Comparison of ENCODE assay signal across 15 cellular contexts in the genomic region with DNA sequence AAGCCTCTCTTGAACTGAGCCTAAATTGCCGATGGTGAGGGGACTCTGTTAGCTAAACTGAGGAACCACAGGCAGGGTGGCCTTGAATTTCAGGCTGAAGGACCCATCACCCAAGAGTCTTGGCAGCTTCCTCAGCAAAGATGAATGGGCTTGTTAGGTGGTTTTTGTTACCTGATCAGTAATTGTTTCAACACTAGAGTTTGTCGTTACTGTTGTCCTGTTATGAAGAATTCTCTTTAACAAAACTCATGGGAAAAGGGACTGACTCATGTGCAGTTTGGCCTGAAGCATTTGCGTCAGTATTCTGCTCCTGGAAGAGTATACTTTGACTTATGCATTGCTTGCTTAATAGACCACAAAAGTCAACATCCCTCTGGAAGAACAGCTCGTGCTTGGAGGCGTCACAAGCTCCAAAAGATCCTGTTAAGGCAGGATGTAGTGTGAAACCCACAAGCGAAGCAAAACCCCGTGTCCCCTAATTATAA.
A peak's percentile ranks its signal among the peaks of the same experiment; 100 is the strongest.
DNase-seq lines count a peak whose midpoint lies in the region; ATAC-seq and TF ChIP-seq lines count a peak whose summit lies in the region.
"Had no signal": no experiment of that assay in that cellular context is flagged by ENCODE, and none has a peak within 500 bp of the region (broad histone marks: within the 10 kb centered on the region; RNA-seq: fewer than 3 reads in every experiment).

No MANE protein-coding gene starts in this region.

- H3K27me3 Mint-ChIP-seq in CD8-positive, alpha-beta T cell (ENCODE audit: low read depth): no peaks in the 10 kb centered on the region
- H3K27me3 Mint-ChIP-seq: activated CD4-positive, alpha-beta T cell treated with anti-CD3 and anti-CD28 coated beads for 36 hours; B cell had no signal

- H3K9me3 Mint-ChIP-seq in CD8-positive, alpha-beta T cell: no peaks in the 10 kb centered on the region
- H3K9me3 Mint-ChIP-seq: activated naive CD4-positive, alpha-beta T cell treated with anti-CD3 and anti-CD28 coated beads for 36 hours had no signal

- H3K9ac ChIP-seq in IMR-90 (ENCODE audit: low read depth, low read length): no peak overlapping the region

- H2BK120ac ChIP-seq in IMR-90 (ENCODE audit: low read depth, low read length): peak overlapping the region; percentile 32; the same call in 1 of the 2 replicates

- no peaks in the 10 kb centered on the region for H3K4me1 Mint-ChIP-seq in CD8-positive, alpha-beta T cell (ENCODE audit: low read depth)
- H3K4me1 Mint-ChIP-seq: activated CD4-positive, alpha-beta T cell treated with anti-CD3 and anti-CD28 coated beads for 36 hours; B cell had no signal

- H3K4me1 ChIP-seq in IMR-90 (ENCODE audit: control insufficient read depth, insufficient read depth, low read length): peaks cover 7% of the 10 kb centered on the region; the same call in 1 of the 2 replicates
- no peaks in the 10 kb centered on the region for H3K4me1 ChIP-seq in CD8-positive, alpha-beta T cell (ENCODE audit: insufficient read depth, low read length)

- no peak for TF ChIP-seq POLR2A in IMR-90 (IDR thresholded peaks at IDR 0.05; ENCODE audit: low read depth, low read length)

- no peak for TF ChIP-seq CTCF in IMR-90 (conservative IDR thresholded peaks at IDR 0.05; ENCODE audit: low read depth, low read length)
- TF ChIP-seq CTCF in CD8-positive, alpha-beta T cell (IDR thresholded peaks at IDR 0.05): no peak

- no peak overlapping the region for H3K56ac ChIP-seq in IMR-90 (ENCODE audit: extremely low read depth, insufficient read depth, low read length)

- no peak overlapping the region for H4K5ac ChIP-seq in IMR-90 (ENCODE audit: low read depth, low read length)

- H2BK15ac ChIP-seq in IMR-90 (ENCODE audit: low read depth, low read length): peak overlapping the region; percentile 37; the same call in 1 of the 3 replicates

- no CpG with 5 or more reads among the region's 7 CpGs for WGBS in IMR-90 (ENCODE audit: extremely low coverage in 2 of 2, insufficient read length in 1 of 2), 2 experiments

- POLR2A ChIA-PET in IMR-90 (lab: Charles Lee; ENCODE audit: unreplicated experiment): no interaction called here
- POLR2A ChIA-PET in CD8-positive, alpha-beta T cell (lab: Charles Lee): no interaction called here

- H2BK5ac ChIP-seq in IMR-90 (ENCODE audit: low read depth, low read length, poor library complexity, severe bottlenecking): peak overlapping the region; percentile 25

- H3K4me3 Mint-ChIP-seq in CD8-positive, alpha-beta T cell: no peak overlapping the region
- H3K4me3 Mint-ChIP-seq: activated CD4-positive, alpha-beta T cell treated with anti-CD3 and anti-CD28 coated beads for 36 hours; activated naive CD4-positive, alpha-beta T cell treated with anti-CD3 and anti-CD28 coated beads for 36 hours; B cell had no signal

- DNase-seq in A172 (ENCODE audit: low spot score): peak; percentile 79
- peak; percentile 98 for DNase-seq in IMR-90
- DNase-seq in T47D (ENCODE audit: low read depth in 1 of 2, low spot score in 1 of 2): peak; percentile 8 to 98
- peak; percentile 90 for DNase-seq in kidney tubule cell (ENCODE audit: low spot score)
- DNase-seq in NCI-H2227 (lab: John Stamatoyannopoulos, UW; ENCODE audit: unreplicated experiment): no peak
- no peak for DNase-seq in CD8-positive, alpha-beta T cell
- DNase-seq: activated CD4-positive, alpha-beta T cell treated with anti-CD3 and anti-CD28 coated beads for 36 hours; activated naive CD4-positive, alpha-beta T cell treated with anti-CD3 and anti-CD28 coated beads for 36 hours; effector CD4-positive, alpha-beta T cell; NCI-H187 treated with DMSO at 0.1 percent for 48 hours; Right ventricle myocardium superior; stimulated activated CD4-positive, alpha-beta T cell treated with anti-CD3 and anti-CD28 coated beads, Interleukin-4, amount 100 ng/mL, for 4 hours had no signal

- no peak for TF ChIP-seq RAD21 in IMR-90 (IDR thresholded peaks at IDR 0.05; ENCODE audit: low read length)

- H3K4ac ChIP-seq in IMR-90 (ENCODE audit: low read depth, low read length): peak overlapping the region; percentile 36

- H3K9me1 ChIP-seq in IMR-90 (ENCODE audit: insufficient read depth, low read length): peaks cover 8% of the 10 kb centered on the region; the same call in 1 of the 2 replicates

- no peaks in the 10 kb centered on the region for H3K27me3 ChIP-seq in IMR-90 (ENCODE audit: control insufficient read depth, insufficient read depth, low read length)
- H3K27me3 ChIP-seq in CD8-positive, alpha-beta T cell (ENCODE audit: insufficient read depth, low read length): no peaks in the 10 kb centered on the region

- no peak overlapping the region for H3K4me3 ChIP-seq in IMR-90 (ENCODE audit: insufficient read depth, low read depth, low read length)
- H3K4me3 ChIP-seq in CD8-positive, alpha-beta T cell (ENCODE audit: low read depth, low read length): no peak overlapping the region

- H3K18ac ChIP-seq in IMR-90 (ENCODE audit: low read depth, low read length): no peak overlapping the region; the same call in 1 of the 2 replicates

- H2BK20ac ChIP-seq in IMR-90 (ENCODE audit: low read depth, low read length): no peak overlapping the region; the same call in 1 of the 2 replicates

- no peak overlapping the region for H4K91ac ChIP-seq in IMR-90 (ENCODE audit: insufficient read depth, low read depth, low read length)

- in situ Hi-C loops in IMR-90 (cut with MboI; ENCODE audit: low sequenced_read_pairs): no loop called here
- in situ Hi-C loops in T47D (cut with HindIII; ENCODE audit: low pct_unique_long_range_greater_than_20kb, low sequenced_read_pairs): no loop called here

- peak overlapping the region; percentile 68; the same call in 1 of the 2 replicates for H3K4me2 ChIP-seq in IMR-90 (ENCODE audit: low read depth, low read length)

- no peak overlapping the region for H2AK9ac ChIP-seq in IMR-90 (replicated peaks; ENCODE audit: low read depth, low read length, poor library complexity)

- H3K36me3 ChIP-seq in IMR-90 (ENCODE audit: control insufficient read depth, insufficient read depth, low read length): no peaks in the 10 kb centered on the region
- no peaks in the 10 kb centered on the region for H3K36me3 ChIP-seq in CD8-positive, alpha-beta T cell (ENCODE audit: insufficient read depth, low read length)

- CTCF ChIA-PET in IMR-90 (lab: Yijun Ruan, JAX): no interaction called here
- CTCF ChIA-PET in CD8-positive, alpha-beta T cell (lab: Charles Lee): interaction anchor here (0.6 kb wide), 1 partner anchor 11 kb away, joined by 3 read pairs; no protein-coding TSS in a partner anchor

- intact Hi-C loops in IMR-90 (cut with micrococcal nuclease): loop anchor here (10.0 kb wide), 2 partner anchors 186 to 306 kb away; no protein-coding TSS in a partner anchor
- intact Hi-C loops in CD8-positive, alpha-beta T cell (cut with DNase I, micrococcal nuclease): loop anchor here in 1 of 2 experiments (10.0 kb wide), 1 partner anchor 56 kb away; no protein-coding TSS in a partner anchor

- BruUV-seq in IMR-90 (replicated peaks; lab: Mats Ljungman, UMichigan): no TSS peak

- no peak overlapping the region for H3K23ac ChIP-seq in IMR-90 (ENCODE audit: low read depth, low read length)

- H4K8ac ChIP-seq in IMR-90 (ENCODE audit: low read depth in 2 of 2, low read length in 2 of 2): 0 out of 4 replicates have a peak overlapping the region, but pooled peaks of 1 of the 2 experiments have one; percentile 26

- ATAC-seq in IMR-90 (ENCODE audit: low read depth) (peak; percentile 94), GM18858 (IDR thresholded peaks at IDR 0.05; ENCODE audit: unreplicated experiment) (no peak), GM21619 (IDR thresholded peaks at IDR 0.05; ENCODE audit: unreplicated experiment) (no peak)
- no peak for ATAC-seq in CD8-positive, alpha-beta T cell
- ATAC-seq: activated CD4-positive, alpha-beta T cell treated with anti-CD3 and anti-CD28 coated beads for 36 hours had no signal

- no peaks in the 10 kb centered on the region for H4K20me1 ChIP-seq in IMR-90 (ENCODE audit: insufficient read depth, low read length)

- H3K27ac ChIP-seq in IMR-90 (ENCODE audit: insufficient read depth, low read length): peak overlapping the region; percentile 57; the same call in 1 of the 2 replicates
- H3K27ac ChIP-seq in CD8-positive, alpha-beta T cell (ENCODE audit: low read depth, low read length): no peak overlapping the region

- no peak overlapping the region for H2AFZ ChIP-seq in IMR-90 (replicated peaks; ENCODE audit: low read length, poor library complexity)

- H3K36me3 Mint-ChIP-seq in CD8-positive, alpha-beta T cell: peaks cover 11% of the 10 kb centered on the region

- H3K9me3 ChIP-seq in IMR-90 (ENCODE audit: control insufficient read depth, insufficient read depth, low read length): no peaks in the 10 kb centered on the region
- H3K9me3 ChIP-seq in CD8-positive, alpha-beta T cell (ENCODE audit: low read length): no peaks in the 10 kb centered on the region

- H2AK5ac ChIP-seq in IMR-90 (ENCODE audit: low read depth, low read length): 0 out of 2 replicates have a peak overlapping the region, but pooled peaks have one; percentile 26

- H3K79me1 ChIP-seq in IMR-90 (ENCODE audit: low read depth in 1 of 2, low read length in 2 of 2): 0 out of 4 replicates have a peak, but pooled peaks cover 0 to 4% of the 10 kb centered on the region in 2 experiments

- no peak overlapping the region for H3K27ac Mint-ChIP-seq in CD8-positive, alpha-beta T cell
- H3K27ac Mint-ChIP-seq: activated CD4-positive, alpha-beta T cell treated with anti-CD3 and anti-CD28 coated beads for 36 hours; activated naive CD4-positive, alpha-beta T cell treated with anti-CD3 and anti-CD28 coated beads for 36 hours; B cell had no signal

- H3K14ac ChIP-seq in IMR-90 (replicated peaks; ENCODE audit: low read depth, low read length): 0 out of 2 replicates have a peak overlapping the region, but pooled peaks have one; percentile 29

- dilution Hi-C loops in IMR-90 (cut with HindIII; ENCODE audit: low sequenced_read_pairs, unreplicated experiment): no loop called here

TF ChIP-seq in IMR-90, 13 proteins besides CTCF, POLR2A, EP300 and RAD21 (continues in another document):
- TF ChIP-seq SMC3 (IDR thresholded peaks at IDR 0.05; ENCODE audit: low read depth, low read length): 0 out of 2 replicates have a peak, but pooled peaks have one; percentile 3
- TF ChIP-seq BHLHE40 (IDR thresholded peaks at IDR 0.05; ENCODE audit: low read depth, low read length): peak; percentile 97
- TF ChIP-seq RFX5 (IDR thresholded peaks at IDR 0.05; ENCODE audit: low read depth, low read length): no peak
- TF ChIP-seq CHD1 (IDR thresholded peaks at IDR 0.05; ENCODE audit: low read depth, low read length): no peak
- TF ChIP-seq, protein P1, sequence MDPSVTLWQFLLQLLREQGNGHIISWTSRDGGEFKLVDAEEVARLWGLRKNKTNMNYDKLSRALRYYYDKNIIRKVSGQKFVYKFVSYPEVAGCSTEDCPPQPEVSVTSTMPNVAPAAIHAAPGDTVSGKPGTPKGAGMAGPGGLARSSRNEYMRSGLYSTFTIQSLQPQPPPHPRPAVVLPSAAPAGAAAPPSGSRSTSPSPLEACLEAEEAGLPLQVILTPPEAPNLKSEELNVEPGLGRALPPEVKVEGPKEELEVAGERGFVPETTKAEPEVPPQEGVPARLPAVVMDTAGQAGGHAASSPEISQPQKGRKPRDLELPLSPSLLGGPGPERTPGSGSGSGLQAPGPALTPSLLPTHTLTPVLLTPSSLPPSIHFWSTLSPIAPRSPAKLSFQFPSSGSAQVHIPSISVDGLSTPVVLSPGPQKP (IDR thresholded peaks at IDR 0.05; ENCODE audit: borderline replicate concordance, low read depth, low read length): no peak

Comparison
In these comparisons a context has a peak if more than half of its experiments do, and no peak if none do; other contexts are left out.
1. DNase-seq: peak in A172 (single experiment), IMR-90 (single experiment), T47D (2 of 2) and kidney tubule cell (single experiment); none in NCI-H2227 (single experiment) and CD8-positive, alpha-beta T cell (0 of 7).